11 cellular contexts compared by ENCODE assay signal in the genomic region with DNA sequence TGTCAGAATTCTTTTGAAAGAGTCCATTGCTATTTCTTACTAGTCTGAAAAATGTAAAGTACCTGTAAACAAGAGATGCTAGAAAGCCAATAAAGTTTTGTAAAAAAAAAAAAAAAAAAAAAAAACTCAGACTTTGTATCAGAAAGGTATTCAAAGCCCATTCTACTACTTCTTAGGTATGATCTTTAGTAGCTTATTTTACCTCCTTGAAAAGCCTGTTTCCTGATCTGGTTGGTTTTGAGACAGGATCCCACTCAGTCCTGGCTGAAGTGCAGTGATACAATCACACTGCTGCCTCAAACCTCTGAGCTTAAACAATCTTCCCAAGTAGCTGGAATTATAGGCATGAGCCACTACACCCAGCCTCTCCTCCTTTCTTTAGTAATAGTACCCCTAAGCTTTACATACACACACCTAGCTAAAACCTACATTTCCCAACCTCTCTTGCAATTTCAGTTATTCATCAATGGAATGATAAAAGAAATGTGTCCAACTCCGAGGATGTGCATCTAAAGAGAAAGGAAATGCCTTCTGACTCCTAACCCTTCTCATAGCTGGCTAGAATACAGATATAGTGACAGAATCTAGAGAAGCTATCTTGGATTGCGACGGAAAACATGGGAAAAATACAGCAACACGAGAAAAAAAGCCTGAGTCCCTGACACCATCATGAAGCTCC. TPM values are rescaled to one million over a fixed set of nuclear protein-coding genes. Genes with fewer than 3 reads are reported as not detected.
A peak's percentile ranks its signal among the peaks of the same experiment; 100 is the strongest.
DNase-seq lines count a peak whose midpoint lies in the region; ATAC-seq and TF ChIP-seq lines count a peak whose summit lies in the region.
"Had no signal": no experiment of that assay in that cellular context is flagged by ENCODE, and none has a peak within 500 bp of the region (broad histone marks: within the 10 kb centered on the region; RNA-seq: fewer than 3 reads in every experiment).

No MANE protein-coding gene starts in this region.

- CTCF ChIA-PET in RWPE1 (lab: Yijun Ruan, JAX), result no interaction called here

- H3K4me1 Mint-ChIP-seq in nephron progenitor cell, result no peaks in the 10 kb centered on the region

- H3K36me3 ChIP-seq in fibroblast of lung (ENCODE audit: control insufficient read depth, insufficient read depth, low read length) (no peaks in the 10 kb centered on the region), testis (ENCODE audit: low read depth, missing control alignments) (no peaks in the 10 kb centered on the region)

- H3K27ac Mint-ChIP-seq in nephron progenitor cell, result peak overlapping the region; percentile 82

- no peaks in the 10 kb centered on the region for H3K9me3 Mint-ChIP-seq in nephron progenitor cell

- no peaks in the 10 kb centered on the region for H3K27me3 Mint-ChIP-seq in nephron progenitor cell (ENCODE audit: low read depth, poor library complexity)

- peak overlapping the region; percentile 46 for H3K4me2 ChIP-seq in fibroblast of lung (ENCODE audit: extremely low read depth, insufficient read depth, low read length)

- 56% methylated on average over 4 of the region's 4 CpGs for WGBS in testis, 2 donors

- no peak overlapping the region for H3K9ac ChIP-seq in fibroblast of lung (ENCODE audit: insufficient read depth, low read length)

- H3K27ac ChIP-seq in fibroblast of lung (ENCODE audit: insufficient read depth, low read length), result no peak overlapping the region
- no peak overlapping the region for H3K27ac ChIP-seq in testis
- H3K27ac ChIP-seq in RWPE1, result no peak overlapping the region

- H3K9me3 ChIP-seq in fibroblast of lung (ENCODE audit: control insufficient read depth, insufficient read depth, low read depth, low read length), result no peaks in the 10 kb centered on the region
- H3K9me3 ChIP-seq in testis, result no peaks in the 10 kb centered on the region

- POLR2A ChIA-PET in RWPE1 (lab: Yijun Ruan, JAX; ENCODE audit: low non-redundant PET), result no interaction called here

- DNase-seq in ELF-1 (ENCODE audit: low read depth, low spot score) (peak; percentile 2), fibroblast of lung (ENCODE audit: low read depth in 2 of 2) (peak in 1 of 2 donors; percentile 6), nephron progenitor cell (no peak), GDM1 (lab: John Stamatoyannopoulos, UW) (no peak), NCI-H446 (lab: John Stamatoyannopoulos, UW) (no peak), testis (no peak), RWPE1 (ENCODE audit: low spot score) (no peak)
- DNase-seq: NCI-H226; stimulated activated CD4-positive, alpha-beta T cell treated with anti-CD3 and anti-CD28 coated beads, Interleukin-12 subunit alpha, Interleukin-12 subunit beta, amount 100 ng/mL, for 4 hours had no signal

- no peak overlapping the region for H2AFZ ChIP-seq in fibroblast of lung (ENCODE audit: low read length)

- no peak for TF ChIP-seq CTCF in fibroblast of lung (conservative IDR thresholded peaks at IDR 0.05 in 1 of 2, IDR thresholded peaks at IDR 0.05 in 1 of 2; ENCODE audit: low read depth in 1 of 2, low read length in 2 of 2)
- no peak for TF ChIP-seq CTCF in nephron progenitor cell (IDR thresholded peaks at IDR 0.05)
- TF ChIP-seq CTCF in testis (IDR thresholded peaks at IDR 0.05), result no peak
- TF ChIP-seq CTCF in RWPE1 (conservative IDR thresholded peaks at IDR 0.05; ENCODE audit: low read depth), result no peak

- peaks cover 7% of the 10 kb centered on the region for H3K36me3 Mint-ChIP-seq in nephron progenitor cell (ENCODE audit: low read depth)

- no peak for TF ChIP-seq POLR2A in testis (IDR thresholded peaks at IDR 0.05)

- no peak overlapping the region for H3K4me3 Mint-ChIP-seq in nephron progenitor cell

- H3K4me3 ChIP-seq in fibroblast of lung (replicated peaks in 1 of 4; ENCODE audit: control extremely low read depth in 1 of 4, insufficient read depth in 1 of 4, low read depth in 3 of 4, low read length in 4 of 4) (no peak overlapping the region), testis (no peak overlapping the region)
- H3K4me3 ChIP-seq: BLaER1 treated with 17β-estradiol and CSF1 and Interleukin-3, amounts not matched to agents 10 nM and 100 nM had no signal

- peaks cover 16% of the 10 kb centered on the region for H3K79me2 ChIP-seq in fibroblast of lung (ENCODE audit: control insufficient read depth, insufficient read depth, low read length)

- peak; percentile 67 for ATAC-seq in SK-N-SH treated with all-trans-retinoic acid at 6 μM for 48 hours

- H3K4me1 ChIP-seq in fibroblast of lung (ENCODE audit: control insufficient read depth, extremely low read depth, insufficient read depth, low read length), result peaks cover 2% of the 10 kb centered on the region
- H3K4me1 ChIP-seq in testis, result peaks cover 10% of the 10 kb centered on the region

- H4K20me1 ChIP-seq in fibroblast of lung (ENCODE audit: control insufficient read depth, extremely low read depth, insufficient read depth, low read length), result no peaks in the 10 kb centered on the region

- intact Hi-C loops in testis (cut with DNase I; ENCODE audit: low total_unique reads), result no loop called here

- no peaks in the 10 kb centered on the region for H3K27me3 ChIP-seq in fibroblast of lung (ENCODE audit: control insufficient read depth, insufficient read depth, low read length)
- H3K27me3 ChIP-seq in testis, result no peaks in the 10 kb centered on the region
- H3K27me3 ChIP-seq: BLaER1 treated with 17β-estradiol and CSF1 and Interleukin-3, amounts not matched to agents 10 nM and 100 nM had no signal

TF ChIP-seq in SK-N-SH treated with all-trans-retinoic acid at 6 μM for 48 hours, 23 proteins besides CTCF, POLR2A, EP300 and RAD21 (continues in another document):
- TF ChIP-seq ZFP30 (CRISPR knock-in tag; IDR thresholded peaks at IDR 0.05), result no peak
- TF ChIP-seq OSR1 (CRISPR knock-in tag; IDR thresholded peaks at IDR 0.05), result no peak
- TF ChIP-seq ZFP3 (CRISPR knock-in tag; IDR thresholded peaks at IDR 0.05), result no peak
- TF ChIP-seq, protein P1, sequence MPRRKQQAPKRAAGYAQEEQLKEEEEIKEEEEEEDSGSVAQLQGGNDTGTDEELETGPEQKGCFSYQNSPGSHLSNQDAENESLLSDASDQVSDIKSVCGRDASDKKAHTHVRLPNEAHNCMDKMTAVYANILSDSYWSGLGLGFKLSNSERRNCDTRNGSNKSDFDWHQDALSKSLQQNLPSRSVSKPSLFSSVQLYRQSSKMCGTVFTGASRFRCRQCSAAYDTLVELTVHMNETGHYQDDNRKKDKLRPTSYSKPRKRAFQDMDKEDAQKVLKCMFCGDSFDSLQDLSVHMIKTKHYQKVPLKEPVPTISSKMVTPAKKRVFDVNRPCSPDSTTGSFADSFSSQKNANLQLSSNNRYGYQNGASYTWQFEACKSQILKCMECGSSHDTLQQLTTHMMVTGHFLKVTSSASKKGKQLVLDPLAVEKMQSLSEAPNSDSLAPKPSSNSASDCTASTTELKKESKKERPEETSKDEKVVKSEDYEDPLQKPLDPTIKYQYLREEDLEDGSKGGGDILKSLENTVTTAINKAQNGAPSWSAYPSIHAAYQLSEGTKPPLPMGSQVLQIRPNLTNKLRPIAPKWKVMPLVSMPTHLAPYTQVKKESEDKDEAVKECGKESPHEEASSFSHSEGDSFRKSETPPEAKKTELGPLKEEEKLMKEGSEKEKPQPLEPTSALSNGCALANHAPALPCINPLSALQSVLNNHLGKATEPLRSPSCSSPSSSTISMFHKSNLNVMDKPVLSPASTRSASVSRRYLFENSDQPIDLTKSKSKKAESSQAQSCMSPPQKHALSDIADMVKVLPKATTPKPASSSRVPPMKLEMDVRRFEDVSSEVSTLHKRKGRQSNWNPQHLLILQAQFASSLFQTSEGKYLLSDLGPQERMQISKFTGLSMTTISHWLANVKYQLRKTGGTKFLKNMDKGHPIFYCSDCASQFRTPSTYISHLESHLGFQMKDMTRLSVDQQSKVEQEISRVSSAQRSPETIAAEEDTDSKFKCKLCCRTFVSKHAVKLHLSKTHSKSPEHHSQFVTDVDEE (CRISPR knock-in tag; IDR thresholded peaks at IDR 0.05), result no peak
- no peak for TF ChIP-seq TCF4 (CRISPR knock-in tag; IDR thresholded peaks at IDR 0.05; ENCODE audit: borderline replicate concordance)
- TF ChIP-seq BACH2 (CRISPR knock-in tag; IDR thresholded peaks at IDR 0.05; ENCODE audit: borderline replicate concordance), result no peak
- TF ChIP-seq, protein P2, sequence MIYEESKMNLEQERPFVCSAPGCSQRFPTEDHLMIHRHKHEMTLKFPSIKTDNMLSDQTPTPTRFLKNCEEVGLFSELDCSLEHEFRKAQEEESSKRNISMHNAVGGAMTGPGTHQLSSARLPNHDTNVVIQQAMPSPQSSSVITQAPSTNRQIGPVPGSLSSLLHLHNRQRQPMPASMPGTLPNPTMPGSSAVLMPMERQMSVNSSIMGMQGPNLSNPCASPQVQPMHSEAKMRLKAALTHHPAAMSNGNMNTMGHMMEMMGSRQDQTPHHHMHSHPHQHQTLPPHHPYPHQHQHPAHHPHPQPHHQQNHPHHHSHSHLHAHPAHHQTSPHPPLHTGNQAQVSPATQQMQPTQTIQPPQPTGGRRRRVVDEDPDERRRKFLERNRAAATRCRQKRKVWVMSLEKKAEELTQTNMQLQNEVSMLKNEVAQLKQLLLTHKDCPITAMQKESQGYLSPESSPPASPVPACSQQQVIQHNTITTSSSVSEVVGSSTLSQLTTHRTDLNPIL (CRISPR knock-in tag; IDR thresholded peaks at IDR 0.05; ENCODE audit: low read depth), result no peak
- TF ChIP-seq RARB (CRISPR knock-in tag; IDR thresholded peaks at IDR 0.05), result no peak
- TF ChIP-seq CSDC2 (CRISPR knock-in tag; IDR thresholded peaks at IDR 0.05), result no peak
- TF ChIP-seq PPARA (CRISPR knock-in tag; IDR thresholded peaks at IDR 0.05; ENCODE audit: borderline replicate concordance), result no peak
- no peak for TF ChIP-seq TOX (CRISPR knock-in tag; IDR thresholded peaks at IDR 0.05; ENCODE audit: borderline replicate concordance)
- TF ChIP-seq ZNF8 (CRISPR knock-in tag; IDR thresholded peaks at IDR 0.05), result no peak
- TF ChIP-seq ZNF70 (CRISPR knock-in tag; IDR thresholded peaks at IDR 0.05), result no peak
- no peak for TF ChIP-seq ESRRG (CRISPR knock-in tag; IDR thresholded peaks at IDR 0.05)
- TF ChIP-seq ZC3H10 (CRISPR knock-in tag; IDR thresholded peaks at IDR 0.05), result no peak

RNA-seq across cellular contexts. Expression of a gene that starts 30.6 kb away (rescaled TPM):
- 63.9 and 75.5 TPM in 2 replicates for total RNA-seq in fibroblast of lung
- polyA plus RNA-seq in fibroblast of lung, result 50.1 and 67.7 TPM in 2 replicates
- 22.3 and 29.1 TPM in 2 replicates for polyA plus RNA-seq in fibroblast of lung (2012)
- 8.3 and 11.0 TPM in 2 replicates for polyA minus RNA-seq in fibroblast of lung (ENCODE audit: low replicate concordance)
- total RNA-seq in testis, result 100 to 1,000 TPM; 108 to 127 TPM
- polyA plus RNA-seq in testis (ENCODE audit: insufficient read depth, low read depth, low replicate concordance), result 77.2 TPM
